In the genomic region with DNA sequence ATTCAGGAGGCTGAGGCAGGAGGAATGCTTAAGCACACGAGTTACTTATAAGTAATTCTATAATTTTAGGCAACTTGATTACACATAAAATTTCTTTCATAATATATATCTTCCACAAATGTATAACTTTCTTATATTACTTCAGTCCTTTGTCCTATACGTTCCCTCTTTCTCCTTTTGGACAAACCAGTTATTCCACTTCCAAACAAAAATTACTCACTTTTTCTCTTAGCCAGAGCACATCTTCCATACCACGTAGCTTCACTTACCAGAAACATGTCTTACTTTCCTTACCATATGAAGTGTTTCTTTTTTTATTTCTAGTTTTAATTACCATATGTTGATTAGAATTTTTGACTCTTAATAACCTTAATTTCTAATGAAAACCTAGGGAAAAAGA, we compare ENCODE assay signal across 39 cellular contexts.
"Had no signal": no experiment of that assay in that cellular context is flagged by ENCODE, and none has a peak within 500 bp of the region (broad histone marks: within the 10 kb centered on the region; RNA-seq: fewer than 3 reads in every experiment).

No MANE protein-coding gene starts in this region.

- H3K9me3 ChIP-seq: adrenal gland, body of pancreas, breast epithelium had no signal

- H3K4me1 Mint-ChIP-seq: activated B cell treated with CpG ODN at 0.5 μM for 24 hours; activated CD4-positive, alpha-beta T cell treated with anti-CD3 and anti-CD28 coated beads, Interleukin-2, amount 10 ng/mL, durations not matched to agents 24 days and 14 days; activated naive CD8-positive, alpha-beta T cell treated with anti-CD3 and anti-CD28 coated beads for 36 hours; activated T-helper 17 cell treated with anti-CD3 and anti-CD28 coated beads, Interleukin-2, amount 50 U/mL, for 72 hours; central memory CD8-positive, alpha-beta T cell had no signal

- H3K4me3 Mint-ChIP-seq: activated B cell treated with CpG ODN at 0.5 μM for 24 hours; activated CD4-positive, alpha-beta memory T cell treated with anti-CD3 and anti-CD28 coated beads for 36 hours; activated CD4-positive, alpha-beta T cell treated with anti-CD3 and anti-CD28 coated beads, Interleukin-2, amount 10 ng/mL, durations not matched to agents 24 days and 14 days; activated CD8-positive, alpha-beta T cell treated with anti-CD3 and anti-CD28 coated beads for 36 hours; activated naive CD4-positive, alpha-beta T cell treated with anti-CD3 and anti-CD28 coated beads for 36 hours; activated naive CD8-positive, alpha-beta T cell treated with anti-CD3 and anti-CD28 coated beads for 36 hours; activated T-cell treated with anti-CD3 and anti-CD28 coated beads, Interleukin-2, amount 50 U/mL, for 4 hours; activated T-cell treated with anti-CD3 and anti-CD28 coated beads, Interleukin-2, amount 50 U/mL, for 72 hours; activated T-helper 1 cell treated with anti-CD3 and anti-CD28 coated beads, Interleukin-12 subunit alpha, Interleukin-12 subunit beta, Interleukin-2, Interleukin-4 antibody, amounts not matched to agents 30 ng/mL and 10 ng/mL and 1 ng/mL, durations not matched to agents 14 hours and 24 hours and 36 hours; activated T-helper 17 cell treated with anti-CD3 and anti-CD28 coated beads, Interleukin-2, amount 50 U/mL, for 72 hours; central memory CD8-positive, alpha-beta T cell; T-helper 1 cell treated with Interleukin-12 subunit alpha and Interleukin-12 subunit beta and Interleukin-4 antibody, amounts not matched to agents 30 μg/mL and 1 μg/mL, for 36 hours; T-helper 2 cell treated with Interferon-gamma antibody and Interleukin-4, amounts not matched to agents 5 μg/mL and 100 μg/mL, for 36 hours had no signal

- H3K27ac ChIP-seq: adrenal gland, body of pancreas, brain microvascular endothelial cell, breast epithelium, cardiac muscle cell, VCaP had no signal

- H3K36me3 Mint-ChIP-seq: activated CD4-positive, alpha-beta memory T cell treated with anti-CD3 and anti-CD28 coated beads for 36 hours; activated naive CD4-positive, alpha-beta T cell treated with anti-CD3 and anti-CD28 coated beads, Interleukin-2, amount 50 U/mL, for 72 hours; activated naive CD8-positive, alpha-beta T cell treated with anti-CD3 and anti-CD28 coated beads for 36 hours had no signal

- H3K4me1 ChIP-seq: adrenal gland, body of pancreas, breast epithelium had no signal

- H3K9me3 Mint-ChIP-seq: activated B cell treated with CpG ODN at 0.5 μM for 24 hours; activated CD4-positive, alpha-beta memory T cell treated with anti-CD3 and anti-CD28 coated beads for 36 hours; activated CD4-positive, alpha-beta T cell treated with anti-CD3 and anti-CD28 coated beads, Interleukin-2, amount 10 ng/mL, durations not matched to agents 24 days and 14 days; activated CD8-positive, alpha-beta T cell treated with anti-CD3 and anti-CD28 coated beads for 36 hours; activated T-cell treated with anti-CD3 and anti-CD28 coated beads, Interleukin-2, amount 50 U/mL, for 4 hours; activated T-cell treated with anti-CD3 and anti-CD28 coated beads, Interleukin-2, amount 50 U/mL, for 72 hours; activated T-helper 1 cell treated with anti-CD3 and anti-CD28 coated beads, Interleukin-12 subunit alpha, Interleukin-12 subunit beta, Interleukin-2, Interleukin-4 antibody, amounts not matched to agents 30 ng/mL and 10 ng/mL and 1 ng/mL, durations not matched to agents 14 hours and 24 hours and 36 hours; activated T-helper 17 cell treated with anti-CD3 and anti-CD28 coated beads, Interleukin-2, amount 50 U/mL, for 72 hours; central memory CD8-positive, alpha-beta T cell; T-helper 1 cell treated with Interleukin-12 subunit alpha and Interleukin-12 subunit beta and Interleukin-4 antibody, amounts not matched to agents 30 μg/mL and 1 μg/mL, for 36 hours; T-helper 2 cell treated with Interferon-gamma antibody and Interleukin-4, amounts not matched to agents 5 μg/mL and 100 μg/mL, for 36 hours had no signal

- H3K36me3 ChIP-seq: adrenal gland, brain microvascular endothelial cell, breast epithelium, cardiac muscle cell had no signal

- H3K27me3 ChIP-seq: body of pancreas, brain microvascular endothelial cell, breast epithelium, cardiac muscle cell had no signal

- H3K27me3 Mint-ChIP-seq: activated B cell treated with CpG ODN at 0.5 μM for 24 hours; activated CD4-positive, alpha-beta T cell treated with anti-CD3 and anti-CD28 coated beads, Interleukin-2, amount 10 ng/mL, durations not matched to agents 24 days and 14 days had no signal

- H3K4me3 ChIP-seq: adrenal gland, body of pancreas, breast epithelium, cardiac muscle cell had no signal

- ATAC-seq: activated CD8-positive, alpha-beta T cell treated with anti-CD3 and anti-CD28 coated beads for 36 hours; activated naive CD4-positive, alpha-beta T cell treated with anti-CD3 and anti-CD28 coated beads, Interleukin-2, amount 50 U/mL, for 72 hours; activated T-cell treated with anti-CD3 and anti-CD28 coated beads, Interleukin-2, amount 50 U/mL, for 4 hours; activated T-cell treated with anti-CD3 and anti-CD28 coated beads, Interleukin-2, amount 50 U/mL, for 72 hours; activated T-helper 17 cell treated with anti-CD3 and anti-CD28 coated beads, Interleukin-2, amount 50 U/mL, for 72 hours; body of pancreas had no signal

- H3K27ac Mint-ChIP-seq: activated B cell treated with CpG ODN at 0.5 μM for 24 hours; activated CD4-positive, alpha-beta memory T cell treated with anti-CD3 and anti-CD28 coated beads for 36 hours; activated CD4-positive, alpha-beta T cell treated with anti-CD3 and anti-CD28 coated beads, Interleukin-2, amount 10 ng/mL, durations not matched to agents 24 days and 14 days; activated CD8-positive, alpha-beta T cell treated with anti-CD3 and anti-CD28 coated beads for 36 hours; activated naive CD4-positive, alpha-beta T cell treated with anti-CD3 and anti-CD28 coated beads for 36 hours; activated naive CD4-positive, alpha-beta T cell treated with anti-CD3 and anti-CD28 coated beads, Interleukin-2, amount 50 U/mL, for 72 hours; activated naive CD8-positive, alpha-beta T cell treated with anti-CD3 and anti-CD28 coated beads for 36 hours; activated T-cell treated with anti-CD3 and anti-CD28 coated beads, Interleukin-2, amount 50 U/mL, for 72 hours; activated T-helper 1 cell treated with anti-CD3 and anti-CD28 coated beads, Interleukin-12 subunit alpha, Interleukin-12 subunit beta, Interleukin-2, Interleukin-4 antibody, amounts not matched to agents 30 ng/mL and 10 ng/mL and 1 ng/mL, durations not matched to agents 14 hours and 24 hours and 36 hours; activated T-helper 17 cell treated with anti-CD3 and anti-CD28 coated beads, Interleukin-2, amount 50 U/mL, for 72 hours; T-helper 1 cell treated with Interleukin-12 subunit alpha and Interleukin-12 subunit beta and Interleukin-4 antibody, amounts not matched to agents 30 μg/mL and 1 μg/mL, for 36 hours; T-helper 2 cell treated with Interferon-gamma antibody and Interleukin-4, amounts not matched to agents 5 μg/mL and 100 μg/mL, for 36 hours had no signal

- DNase-seq: activated B cell treated with CpG ODN at 0.5 μM for 24 hours; activated CD4-positive, alpha-beta memory T cell treated with anti-CD3 and anti-CD28 coated beads for 36 hours; activated CD4-positive, alpha-beta T cell treated with anti-CD3 and anti-CD28 coated beads for 4 hours; activated CD4-positive, alpha-beta T cell treated with anti-CD3 and anti-CD28 coated beads, Interleukin-2, amount 10 ng/mL, durations not matched to agents 24 days and 14 days; activated CD4-positive, alpha-beta T cell treated with anti-CD3 and anti-CD28 coated beads, Interleukin-2, amount 50 U/mL, for 1 hour; activated CD4-positive, alpha-beta T cell treated with anti-CD3 and anti-CD28 coated beads, Interleukin-2, amount 50 U/mL, for 4 hours; activated CD4-positive, CD25-positive, alpha-beta regulatory T cell treated with anti-CD3 and anti-CD28 coated beads, Interleukin-2, amount 50 U/mL, for 72 hours; activated CD8-positive, alpha-beta memory T cell treated with anti-CD3 and anti-CD28 coated beads, Interleukin-2, amount 50 U/mL, for 4 hours; activated CD8-positive, alpha-beta T cell treated with anti-CD3 and anti-CD28 coated beads for 36 hours; activated effector memory CD4-positive, alpha-beta T cell treated with anti-CD3 and anti-CD28 coated beads, Interleukin-2, amount 50 U/mL, for 16 hours; activated gamma-delta T cell treated with Interleukin-2 at 50 U/mL for 16 hours; activated naive CD4-positive, alpha-beta T cell; activated naive CD4-positive, alpha-beta T cell treated with anti-CD3 and anti-CD28 coated beads for 36 hours; activated naive CD8-positive, alpha-beta T cell treated with anti-CD3 and anti-CD28 coated beads for 36 hours; activated T-cell treated with anti-CD3 and anti-CD28 coated beads for 4 hours; activated T-cell treated with anti-CD3 and anti-CD28 coated beads, Interleukin-2, amount 50 U/mL, for 1 hour; activated T-cell treated with anti-CD3 and anti-CD28 coated beads, Interleukin-2, amount 50 U/mL, for 4 hours; activated T-cell treated with anti-CD3 and anti-CD28 coated beads, Interleukin-2, amount 50 U/mL, for 72 hours; adrenal gland; amniotic stem cell; aorta; body of pancreas; brain microvascular endothelial cell; caudate nucleus; cerebellar nuclear complex; T-helper 1 cell; T-helper 2 cell; T-helper 9 cell had no signal

- FAIRE-seq: astrocyte, TTC549 had no signal
